Comparison of ENCODE assay signal across 8 cellular contexts in the genomic region with DNA sequence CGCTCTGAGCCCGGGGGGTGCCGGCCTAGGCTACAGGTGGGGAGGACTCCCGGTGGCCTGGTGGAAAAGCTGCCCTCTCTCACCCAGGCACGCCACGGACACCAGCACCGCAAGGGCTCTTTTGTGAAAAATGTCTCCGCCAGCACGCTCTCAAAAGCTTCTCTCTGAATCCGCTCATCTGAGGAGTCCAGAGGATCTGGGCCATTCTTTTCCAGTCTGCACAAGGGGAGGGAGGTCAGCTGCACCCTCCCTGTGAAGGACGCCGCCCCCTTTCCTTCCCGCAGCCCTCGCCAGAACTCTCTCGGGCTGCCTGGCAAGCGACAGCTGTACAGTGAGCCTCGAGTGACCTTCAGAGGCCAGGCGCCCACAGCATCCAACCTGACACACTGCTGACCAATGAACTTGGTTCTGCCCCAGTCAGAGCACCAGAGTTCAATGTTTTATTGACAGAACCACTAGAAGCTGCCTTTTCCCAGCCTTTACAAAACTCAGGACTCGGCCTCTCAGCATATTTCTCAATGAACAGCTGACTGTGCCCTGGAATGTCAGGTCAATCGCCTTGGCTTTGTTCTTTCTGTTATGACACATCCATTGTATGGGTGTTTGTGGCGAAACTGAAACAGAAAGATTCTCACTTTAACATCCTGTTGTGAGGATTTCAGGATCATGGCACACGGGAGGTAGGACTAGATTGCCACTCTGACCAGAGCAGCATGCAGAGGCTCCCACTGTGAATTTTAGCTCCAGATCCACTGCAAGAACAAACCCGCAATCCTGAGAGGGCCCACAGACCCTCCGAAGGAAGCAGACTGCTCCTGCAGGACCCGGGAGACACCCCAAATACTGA. TPM values are rescaled to one million over a fixed set of nuclear protein-coding genes. Genes with fewer than 3 reads are reported as not detected.
DNase-seq lines count a peak whose midpoint lies in the region; ATAC-seq and TF ChIP-seq lines count a peak whose summit lies in the region.

No MANE protein-coding gene starts in this region.

- TF ChIP-seq POLR2A in gastroesophageal sphincter (IDR thresholded peaks at IDR 0.05): peak in 1 of 2 donors; percentile 13

- H3K27me3 Mint-ChIP-seq in activated T-helper 1 cell treated with anti-CD3 and anti-CD28 coated beads, Interleukin-12 subunit alpha, Interleukin-12 subunit beta, Interleukin-2, Interleukin-4 antibody, amounts not matched to agents 30 ng/mL and 10 ng/mL and 1 ng/mL, durations not matched to agents 14 hours and 24 hours and 36 hours (ENCODE audit: insufficient read depth): no peaks in the 10 kb centered on the region

- H3K36me3 Mint-ChIP-seq in activated T-helper 1 cell treated with anti-CD3 and anti-CD28 coated beads, Interleukin-12 subunit alpha, Interleukin-12 subunit beta, Interleukin-2, Interleukin-4 antibody, amounts not matched to agents 30 ng/mL and 10 ng/mL and 1 ng/mL, durations not matched to agents 14 hours and 24 hours and 36 hours (ENCODE audit: low read depth): peaks cover 9% of the 10 kb centered on the region

- DNase-seq in GM03348 (ENCODE audit: low spot score) (peak; percentile 88), ecto neural progenitor cell (ENCODE audit: low spot score) (no peak), middle frontal gyrus (ENCODE audit: extremely low spot score, low spot score) (no peak)
- no peak for DNase-seq in activated T-helper 1 cell treated with anti-CD3 and anti-CD28 coated beads, Interleukin-12 subunit alpha, Interleukin-12 subunit beta, Interleukin-2, Interleukin-4 antibody, amounts not matched to agents 30 ng/mL and 10 ng/mL and 1 ng/mL, durations not matched to agents 14 hours and 24 hours and 36 hours (ENCODE audit: low spot score)

- H3K27me3 ChIP-seq in gastroesophageal sphincter (no peaks in the 10 kb centered on the region), neuron (ENCODE audit: insufficient read depth, low read length) (no peaks in the 10 kb centered on the region)

- H3K27ac ChIP-seq in gastroesophageal sphincter: peak overlapping the region; percentile 60 to 82 (median 78)

- peaks cover 81% of the 10 kb centered on the region for H3K4me1 Mint-ChIP-seq in activated T-helper 1 cell treated with anti-CD3 and anti-CD28 coated beads, Interleukin-12 subunit alpha, Interleukin-12 subunit beta, Interleukin-2, Interleukin-4 antibody, amounts not matched to agents 30 ng/mL and 10 ng/mL and 1 ng/mL, durations not matched to agents 14 hours and 24 hours and 36 hours (ENCODE audit: low read depth)

- H3K27ac Mint-ChIP-seq in activated T-helper 1 cell treated with anti-CD3 and anti-CD28 coated beads, Interleukin-12 subunit alpha, Interleukin-12 subunit beta, Interleukin-2, Interleukin-4 antibody, amounts not matched to agents 30 ng/mL and 10 ng/mL and 1 ng/mL, durations not matched to agents 14 hours and 24 hours and 36 hours: peak overlapping the region; percentile 98

- H3K4me1 ChIP-seq in gastroesophageal sphincter (peaks cover 0 to 57% (median 16%) of the 10 kb centered on the region in 3 donors), neuron (ENCODE audit: insufficient read depth, low read length) (peaks cover 20% of the 10 kb centered on the region)

- H3K36me3 ChIP-seq in gastroesophageal sphincter: no peaks in the 10 kb centered on the region
- no peaks in the 10 kb centered on the region for H3K36me3 ChIP-seq in neuron (ENCODE audit: insufficient read depth, low read length)

- WGBS in gastroesophageal sphincter (ENCODE audit: low coverage in 1 of 2), 2 donors: 43% methylated on average over 2 of the region's 25 CpGs; no CpG with 5 or more reads in 1 of the 2 donors

- peak; percentile 43 for ATAC-seq in HG03354 (IDR thresholded peaks at IDR 0.05; ENCODE audit: poor library complexity, severe bottlenecking, unreplicated experiment)
- ATAC-seq in gastroesophageal sphincter: peak; percentile 81
- no peak for ATAC-seq in GM21360 (IDR thresholded peaks at IDR 0.05; ENCODE audit: unreplicated experiment)

- H3K4me3 ChIP-seq in gastroesophageal sphincter: peak overlapping the region; percentile 59 to 62
- H3K4me3 ChIP-seq in neuron (ENCODE audit: low read length): peak overlapping the region; percentile 23

- H3K9me3 ChIP-seq in gastroesophageal sphincter (no peaks in the 10 kb centered on the region), neuron (ENCODE audit: low read length) (no peaks in the 10 kb centered on the region)

- H3K4me3 Mint-ChIP-seq in activated T-helper 1 cell treated with anti-CD3 and anti-CD28 coated beads, Interleukin-12 subunit alpha, Interleukin-12 subunit beta, Interleukin-2, Interleukin-4 antibody, amounts not matched to agents 30 ng/mL and 10 ng/mL and 1 ng/mL, durations not matched to agents 14 hours and 24 hours and 36 hours: peak overlapping the region; percentile 87

- H3K9me3 Mint-ChIP-seq in activated T-helper 1 cell treated with anti-CD3 and anti-CD28 coated beads, Interleukin-12 subunit alpha, Interleukin-12 subunit beta, Interleukin-2, Interleukin-4 antibody, amounts not matched to agents 30 ng/mL and 10 ng/mL and 1 ng/mL, durations not matched to agents 14 hours and 24 hours and 36 hours: peaks cover 3% of the 10 kb centered on the region

- TF ChIP-seq EP300 in gastroesophageal sphincter (IDR thresholded peaks at IDR 0.05): no peak

- no peak overlapping the region for H2AFZ ChIP-seq in neuron (ENCODE audit: low read depth, low read length)

- intact Hi-C loops in activated T-helper 1 cell treated with anti-CD3 and anti-CD28 coated beads, Interleukin-12 subunit alpha, Interleukin-12 subunit beta, Interleukin-2, Interleukin-4 antibody, amounts not matched to agents 30 ng/mL and 10 ng/mL and 1 ng/mL, durations not matched to agents 14 hours and 24 hours and 36 hours (cut with micrococcal nuclease): loop anchor here (1.0 kb wide), 2 partner anchors 18 to 24 kb away; no protein-coding TSS in a partner anchor

- no peak for TF ChIP-seq CTCF in gastroesophageal sphincter (IDR thresholded peaks at IDR 0.05)

RNA-seq across cellular contexts. Expression of a gene that starts 26.7 kb away (rescaled TPM):
- 86.8 and 87.2 TPM in 2 replicates for total RNA-seq in activated T-helper 1 cell treated with anti-CD3 and anti-CD28 coated beads, Interleukin-12 subunit alpha, Interleukin-12 subunit beta, Interleukin-2, Interleukin-4 antibody, amounts not matched to agents 30 ng/mL and 10 ng/mL and 1 ng/mL, durations not matched to agents 14 hours and 24 hours and 36 hours
- total RNA-seq in gastroesophageal sphincter: 10 to 100 TPM in 1 of 4 donors, 1 to 10 TPM in 3; 5.9 to 16.6 (median 8.0) TPM

RNA-seq across cellular contexts. Expression of a gene that starts 34.8 kb away (rescaled TPM):
- total RNA-seq in activated T-helper 1 cell treated with anti-CD3 and anti-CD28 coated beads, Interleukin-12 subunit alpha, Interleukin-12 subunit beta, Interleukin-2, Interleukin-4 antibody, amounts not matched to agents 30 ng/mL and 10 ng/mL and 1 ng/mL, durations not matched to agents 14 hours and 24 hours and 36 hours: 79.5 and 80.1 TPM in 2 replicates
- 10 to 100 TPM; 24.8 to 79.0 (median 45.4) TPM for total RNA-seq in gastroesophageal sphincter
